ENCODE assay signal across 10 cellular contexts in genomic region chr1:200866521-200866920, GRCh38. TPM values are rescaled to one million over a fixed set of nuclear protein-coding genes. Genes with fewer than 3 reads are reported as not detected.
DNase-seq lines count a peak whose midpoint lies in the region; ATAC-seq and TF ChIP-seq lines count a peak whose summit lies in the region.
"Had no signal": no experiment of that assay in that cellular context is flagged by ENCODE, and none has a peak within 500 bp of the region (broad histone marks: within the 10 kb centered on the region; RNA-seq: fewer than 3 reads in every experiment).

No MANE protein-coding gene starts in this region.

- intact Hi-C loops in stomach (cut with DNase I; ENCODE audit: low total_unique reads) = no loop called here

- ATAC-seq in GM21737 (IDR thresholded peaks at IDR 0.05; ENCODE audit: unreplicated experiment) = peak; percentile 74

- H3K27ac ChIP-seq in stomach = no peak overlapping the region
- H3K27ac ChIP-seq: 22Rv1 had no signal

- peaks cover 6 to 13% (median 10%) of the 10 kb centered on the region in 4 donors for H3K36me3 ChIP-seq in stomach

- no peak for TF ChIP-seq POLR2A in stomach (IDR thresholded peaks at IDR 0.05)

- no peak overlapping the region for H3K4me3 ChIP-seq in stomach

- no peak for TF ChIP-seq EP300 in stomach (IDR thresholded peaks at IDR 0.05)

- peaks cover 0 to 13% (median 6%) of the 10 kb centered on the region in 4 donors for H3K4me1 ChIP-seq in stomach

- no peak for TF ChIP-seq CTCF in stomach (IDR thresholded peaks at IDR 0.05)

- H3K27me3 ChIP-seq in stomach = peaks cover 0 to 23% (median 1%) of the 10 kb centered on the region in 3 donors

- peak; percentile 30 for DNase-seq in DMS 273 (lab: John Stamatoyannopoulos, UW; ENCODE audit: unreplicated experiment)
- no peak for DNase-seq in DMS 273 treated with DMSO at 0.1 percent for 48 hours (lab: John Stamatoyannopoulos, UW)
- DNase-seq in M059J (ENCODE audit: low read depth) = peak; percentile 30
- peak; percentile 62 for DNase-seq in stimulated activated CD4-positive, alpha-beta T cell treated with anti-CD3 and anti-CD28 coated beads, Interleukin-1b, Interleukin-23, amount 100 ng/mL, for 48 hours
- no peak for DNase-seq in GF-D8 (lab: John Stamatoyannopoulos, UW)
- no peak for DNase-seq in NCI-H2171 (lab: John Stamatoyannopoulos, UW)
- DNase-seq in stomach = no peak
- DNase-seq: NCI-H1417 had no signal

- WGBS in stomach, 5 donors = 27 to 49% (median 34%) methylated on average over 5 of the region's 5 CpGs

- no peaks in the 10 kb centered on the region for H3K9me3 ChIP-seq in stomach

RNA-seq across cellular contexts. Expression of gene GPR25, which starts 6.3 kb away (rescaled TPM):
- total RNA-seq in M059J (2014; rRNA removed; shearing (Covaris generic)) = not detected in 2 replicates
- not detected for total RNA-seq in stomach
- 1 to 10 TPM in 1 of 3 donors, under 1 TPM in 2; 0.08 to 1.5 (median 0.75) TPM for polyA plus RNA-seq in stomach

RNA-seq across cellular contexts. Expression of gene INAVA, which starts 28.2 kb away (rescaled TPM):
- 2.8 and 4.9 TPM in 2 replicates for total RNA-seq in M059J (2014; rRNA removed; shearing (Covaris generic))
- total RNA-seq in stomach = 100 to 1,000 TPM in 3 of 5 donors, 10 to 100 TPM in 2; 38.0 to 184 (median 102) TPM
- 10 to 100 TPM; 11.3 to 75.3 (median 28.2) TPM for polyA plus RNA-seq in stomach

Comparison
In these comparisons a context has a peak if more than half of its experiments do, and no peak if none do; other contexts are left out.
1. DNase-seq: peak in DMS 273 (single experiment), M059J (single experiment) and stimulated activated CD4-positive, alpha-beta T cell treated with anti-CD3 and anti-CD28 coated beads, Interleukin-1b, Interleukin-23, amount 100 ng/mL, for 48 hours (single experiment); none in DMS 273 treated with DMSO at 0.1 percent for 48 hours (single experiment), GF-D8 (single experiment), NCI-H2171 (single experiment) and stomach (single experiment).